Comparison of ENCODE assay signal across 2 cellular contexts in the genomic region with DNA sequence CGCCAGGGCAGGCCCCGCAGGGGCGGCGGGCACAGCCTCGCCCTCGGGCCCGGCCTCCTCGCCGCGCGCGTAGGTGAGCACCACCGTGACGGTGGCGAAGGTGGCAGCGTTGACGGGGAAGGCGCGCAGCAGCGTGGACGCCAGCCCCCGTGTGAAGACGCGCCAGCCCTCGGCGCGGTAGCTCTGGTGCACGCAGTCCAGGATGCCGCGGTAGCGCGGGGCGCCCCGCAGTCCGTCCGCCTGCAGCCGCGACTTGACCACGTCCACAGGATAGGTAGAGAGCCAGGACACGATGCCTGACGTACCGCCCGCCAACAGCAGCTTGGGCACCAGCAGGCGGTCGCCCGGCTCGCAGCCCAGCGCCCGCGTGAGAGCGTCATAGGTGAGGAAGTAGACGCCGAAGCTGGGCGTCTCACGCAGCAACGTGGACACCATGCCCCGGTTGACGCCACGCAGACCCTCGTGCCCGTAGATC.
TF ChIP-seq lines count a peak whose summit lies in the region.

No MANE protein-coding gene starts in this region.

TF ChIP-seq in SK-N-SH, 30 proteins besides CTCF, POLR2A, EP300 and RAD21 (continued from another document):
- TF ChIP-seq, protein P1, sequence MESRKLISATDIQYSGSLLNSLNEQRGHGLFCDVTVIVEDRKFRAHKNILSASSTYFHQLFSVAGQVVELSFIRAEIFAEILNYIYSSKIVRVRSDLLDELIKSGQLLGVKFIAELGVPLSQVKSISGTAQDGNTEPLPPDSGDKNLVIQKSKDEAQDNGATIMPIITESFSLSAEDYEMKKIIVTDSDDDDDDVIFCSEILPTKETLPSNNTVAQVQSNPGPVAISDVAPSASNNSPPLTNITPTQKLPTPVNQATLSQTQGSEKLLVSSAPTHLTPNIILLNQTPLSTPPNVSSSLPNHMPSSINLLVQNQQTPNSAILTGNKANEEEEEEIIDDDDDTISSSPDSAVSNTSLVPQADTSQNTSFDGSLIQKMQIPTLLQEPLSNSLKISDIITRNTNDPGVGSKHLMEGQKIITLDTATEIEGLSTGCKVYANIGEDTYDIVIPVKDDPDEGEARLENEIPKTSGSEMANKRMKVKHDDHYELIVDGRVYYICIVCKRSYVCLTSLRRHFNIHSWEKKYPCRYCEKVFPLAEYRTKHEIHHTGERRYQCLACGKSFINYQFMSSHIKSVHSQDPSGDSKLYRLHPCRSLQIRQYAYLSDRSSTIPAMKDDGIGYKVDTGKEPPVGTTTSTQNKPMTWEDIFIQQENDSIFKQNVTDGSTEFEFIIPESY (IDR thresholded peaks at IDR 0.05; ENCODE audit: borderline replicate concordance, low read depth) = no peak

TF ChIP-seq in SK-N-SH treated with all-trans-retinoic acid at 6 μM for 48 hours, 23 proteins besides CTCF, POLR2A, EP300 and RAD21 (continued from another document):
- TF ChIP-seq, protein P2, sequence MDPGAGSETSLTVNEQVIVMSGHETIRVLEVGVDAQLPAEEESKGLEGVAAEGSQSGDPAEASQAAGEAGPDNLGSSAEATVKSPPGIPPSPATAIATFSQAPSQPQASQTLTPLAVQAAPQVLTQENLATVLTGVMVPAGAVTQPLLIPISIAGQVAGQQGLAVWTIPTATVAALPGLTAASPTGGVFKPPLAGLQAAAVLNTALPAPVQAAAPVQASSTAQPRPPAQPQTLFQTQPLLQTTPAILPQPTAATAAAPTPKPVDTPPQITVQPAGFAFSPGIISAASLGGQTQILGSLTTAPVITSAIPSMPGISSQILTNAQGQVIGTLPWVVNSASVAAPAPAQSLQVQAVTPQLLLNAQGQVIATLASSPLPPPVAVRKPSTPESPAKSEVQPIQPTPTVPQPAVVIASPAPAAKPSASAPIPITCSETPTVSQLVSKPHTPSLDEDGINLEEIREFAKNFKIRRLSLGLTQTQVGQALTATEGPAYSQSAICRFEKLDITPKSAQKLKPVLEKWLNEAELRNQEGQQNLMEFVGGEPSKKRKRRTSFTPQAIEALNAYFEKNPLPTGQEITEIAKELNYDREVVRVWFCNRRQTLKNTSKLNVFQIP (CRISPR knock-in tag; IDR thresholded peaks at IDR 0.05; ENCODE audit: borderline replicate concordance, low read depth) = no peak
- TF ChIP-seq ZNF8 (CRISPR knock-in tag; IDR thresholded peaks at IDR 0.05) (no peak), ZC3H10 (CRISPR knock-in tag; IDR thresholded peaks at IDR 0.05) (no peak), TCF4 (CRISPR knock-in tag; IDR thresholded peaks at IDR 0.05; ENCODE audit: borderline replicate concordance) (no peak), SNAI2 (CRISPR knock-in tag; IDR thresholded peaks at IDR 0.05) (no peak), PPARA (CRISPR knock-in tag; IDR thresholded peaks at IDR 0.05; ENCODE audit: borderline replicate concordance) (no peak), ZFP3 (CRISPR knock-in tag; IDR thresholded peaks at IDR 0.05) (no peak), GLIS3 (CRISPR knock-in tag; IDR thresholded peaks at IDR 0.05) (no peak), ESRRG (CRISPR knock-in tag; IDR thresholded peaks at IDR 0.05) (no peak), BACH2 (CRISPR knock-in tag; IDR thresholded peaks at IDR 0.05; ENCODE audit: borderline replicate concordance) (no peak)
- TF ChIP-seq, protein P3, sequence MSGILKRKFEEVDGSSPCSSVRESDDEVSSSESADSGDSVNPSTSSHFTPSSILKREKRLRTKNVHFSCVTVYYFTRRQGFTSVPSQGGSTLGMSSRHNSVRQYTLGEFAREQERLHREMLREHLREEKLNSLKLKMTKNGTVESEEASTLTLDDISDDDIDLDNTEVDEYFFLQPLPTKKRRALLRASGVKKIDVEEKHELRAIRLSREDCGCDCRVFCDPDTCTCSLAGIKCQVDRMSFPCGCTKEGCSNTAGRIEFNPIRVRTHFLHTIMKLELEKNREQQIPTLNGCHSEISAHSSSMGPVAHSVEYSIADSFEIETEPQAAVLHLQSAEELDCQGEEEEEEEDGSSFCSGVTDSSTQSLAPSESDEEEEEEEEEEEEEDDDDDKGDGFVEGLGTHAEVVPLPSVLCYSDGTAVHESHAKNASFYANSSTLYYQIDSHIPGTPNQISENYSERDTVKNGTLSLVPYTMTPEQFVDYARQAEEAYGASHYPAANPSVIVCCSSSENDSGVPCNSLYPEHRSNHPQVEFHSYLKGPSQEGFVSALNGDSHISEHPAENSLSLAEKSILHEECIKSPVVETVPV (CRISPR knock-in tag; IDR thresholded peaks at IDR 0.05) = no peak
- TF ChIP-seq, protein P4, sequence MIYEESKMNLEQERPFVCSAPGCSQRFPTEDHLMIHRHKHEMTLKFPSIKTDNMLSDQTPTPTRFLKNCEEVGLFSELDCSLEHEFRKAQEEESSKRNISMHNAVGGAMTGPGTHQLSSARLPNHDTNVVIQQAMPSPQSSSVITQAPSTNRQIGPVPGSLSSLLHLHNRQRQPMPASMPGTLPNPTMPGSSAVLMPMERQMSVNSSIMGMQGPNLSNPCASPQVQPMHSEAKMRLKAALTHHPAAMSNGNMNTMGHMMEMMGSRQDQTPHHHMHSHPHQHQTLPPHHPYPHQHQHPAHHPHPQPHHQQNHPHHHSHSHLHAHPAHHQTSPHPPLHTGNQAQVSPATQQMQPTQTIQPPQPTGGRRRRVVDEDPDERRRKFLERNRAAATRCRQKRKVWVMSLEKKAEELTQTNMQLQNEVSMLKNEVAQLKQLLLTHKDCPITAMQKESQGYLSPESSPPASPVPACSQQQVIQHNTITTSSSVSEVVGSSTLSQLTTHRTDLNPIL (CRISPR knock-in tag; IDR thresholded peaks at IDR 0.05; ENCODE audit: low read depth) = no peak
- TF ChIP-seq, protein P5, sequence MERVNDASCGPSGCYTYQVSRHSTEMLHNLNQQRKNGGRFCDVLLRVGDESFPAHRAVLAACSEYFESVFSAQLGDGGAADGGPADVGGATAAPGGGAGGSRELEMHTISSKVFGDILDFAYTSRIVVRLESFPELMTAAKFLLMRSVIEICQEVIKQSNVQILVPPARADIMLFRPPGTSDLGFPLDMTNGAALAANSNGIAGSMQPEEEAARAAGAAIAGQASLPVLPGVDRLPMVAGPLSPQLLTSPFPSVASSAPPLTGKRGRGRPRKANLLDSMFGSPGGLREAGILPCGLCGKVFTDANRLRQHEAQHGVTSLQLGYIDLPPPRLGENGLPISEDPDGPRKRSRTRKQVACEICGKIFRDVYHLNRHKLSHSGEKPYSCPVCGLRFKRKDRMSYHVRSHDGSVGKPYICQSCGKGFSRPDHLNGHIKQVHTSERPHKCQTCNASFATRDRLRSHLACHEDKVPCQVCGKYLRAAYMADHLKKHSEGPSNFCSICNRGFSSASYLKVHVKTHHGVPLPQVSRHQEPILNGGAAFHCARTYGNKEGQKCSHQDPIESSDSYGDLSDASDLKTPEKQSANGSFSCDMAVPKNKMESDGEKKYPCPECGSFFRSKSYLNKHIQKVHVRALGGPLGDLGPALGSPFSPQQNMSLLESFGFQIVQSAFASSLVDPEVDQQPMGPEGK (CRISPR knock-in tag; IDR thresholded peaks at IDR 0.05; ENCODE audit: borderline replicate concordance) = no peak
